ENCODE assay signal across 20 cellular contexts in genomic region chr10:28328346-28328745, GRCh38. TPM values are rescaled to one million over a fixed set of nuclear protein-coding genes. Genes with fewer than 3 reads are reported as not detected.
A peak's percentile ranks its signal among the peaks of the same experiment; 100 is the strongest.
DNase-seq lines count a peak whose midpoint lies in the region; ATAC-seq, FAIRE-seq and TF ChIP-seq lines count a peak whose summit lies in the region.
"Had no signal": no experiment of that assay in that cellular context is flagged by ENCODE, and none has a peak within 500 bp of the region (broad histone marks: within the 10 kb centered on the region; RNA-seq: fewer than 3 reads in every experiment).

No MANE protein-coding gene starts in this region.

- FAIRE-seq in pancreas (lab: Jason Lieb, UNC): peak; percentile 69
- FAIRE-seq: GM18507, H1 had no signal

- H3K36me3 ChIP-seq in left ventricle myocardium inferior (no peaks in the 10 kb centered on the region), fibroblast of lung (ENCODE audit: control insufficient read depth, insufficient read depth, low read length) (no peaks in the 10 kb centered on the region), pancreas (no peaks in the 10 kb centered on the region)
- H3K36me3 ChIP-seq: adrenal gland; BLaER1 treated with 17β-estradiol and CSF1 and Interleukin-3, amounts not matched to agents 10 nM and 100 nM had no signal

- H3K4me1 ChIP-seq in left ventricle myocardium inferior: peaks cover 21% of the 10 kb centered on the region
- H3K4me1 ChIP-seq in fibroblast of lung (ENCODE audit: control insufficient read depth, extremely low read depth, insufficient read depth, low read length): no peaks in the 10 kb centered on the region
- H3K4me1 ChIP-seq in pancreas: peaks cover 14 to 50% (median 32%) of the 10 kb centered on the region in 3 donors

- ATAC-seq in Right ventricle myocardium superior (ENCODE audit: poor library complexity) (no peak), pancreas (no peak), GM21576 (IDR thresholded peaks at IDR 0.05; ENCODE audit: unreplicated experiment) (no peak)
- ATAC-seq in activated T-cell treated with anti-CD3 and anti-CD28 coated beads, Interleukin-2, amount 50 U/mL, for 4 hours: no peak
- ATAC-seq: left lobe of liver had no signal

- DNase-seq in left ventricle myocardium inferior (no peak), Right ventricle myocardium superior (no peak), fibroblast of lung (ENCODE audit: low read depth in 2 of 2) (peak; percentile 45 to 67), pancreas (no peak), HK-2 (ENCODE audit: unreplicated experiment) (no peak), T-helper 9 cell (no peak)
- no peak for DNase-seq in activated T-cell treated with anti-CD3 and anti-CD28 coated beads, Interleukin-2, amount 50 U/mL, for 4 hours
- DNase-seq: adrenal gland; central memory CD4-positive, alpha-beta T cell; erythroblast; KBM-7; NCI-H1694; NCI-H69; stimulated activated CD4-positive, alpha-beta T cell treated with anti-CD3 and anti-CD28 coated beads, Interleukin-12 subunit alpha, Interleukin-12 subunit beta, amount 100 ng/mL, for 4 hours had no signal

- H3K27me3 Mint-ChIP-seq in activated T-cell treated with anti-CD3 and anti-CD28 coated beads, Interleukin-2, amount 50 U/mL, for 4 hours (ENCODE audit: low read depth): no peaks in the 10 kb centered on the region

- no peak overlapping the region for H3K4me2 ChIP-seq in fibroblast of lung (ENCODE audit: extremely low read depth, insufficient read depth, low read length)

- TF ChIP-seq CTCF in left ventricle myocardium inferior (IDR thresholded peaks at IDR 0.05; ENCODE audit: borderline replicate concordance) (no peak), fibroblast of lung (conservative IDR thresholded peaks at IDR 0.05 in 1 of 2, IDR thresholded peaks at IDR 0.05 in 1 of 2; ENCODE audit: low read depth in 1 of 2, low read length in 2 of 2) (no peak), pancreas (IDR thresholded peaks at IDR 0.05) (no peak)

- H4K20me1 ChIP-seq in fibroblast of lung (ENCODE audit: control insufficient read depth, extremely low read depth, insufficient read depth, low read length): no peaks in the 10 kb centered on the region
- H4K20me1 ChIP-seq: BLaER1 treated with 17β-estradiol and CSF1 and Interleukin-3, amounts not matched to agents 10 nM and 100 nM had no signal

- no peaks in the 10 kb centered on the region for H3K9me3 ChIP-seq in left ventricle myocardium inferior (replicated peaks)
- no peaks in the 10 kb centered on the region for H3K9me3 ChIP-seq in fibroblast of lung (ENCODE audit: control insufficient read depth, insufficient read depth, low read depth, low read length)
- no peaks in the 10 kb centered on the region for H3K9me3 ChIP-seq in pancreas
- H3K9me3 ChIP-seq: adrenal gland; BLaER1 treated with 17β-estradiol and CSF1 and Interleukin-3, amounts not matched to agents 10 nM and 100 nM had no signal

- 38 to 44% methylated on average over 1 of the region's 1 CpG for WGBS in pancreas, 2 donors

- peaks cover 55% of the 10 kb centered on the region for H3K4me1 Mint-ChIP-seq in activated T-cell treated with anti-CD3 and anti-CD28 coated beads, Interleukin-2, amount 50 U/mL, for 4 hours (ENCODE audit: low read depth)

- no peaks in the 10 kb centered on the region for H3K9me3 Mint-ChIP-seq in activated T-cell treated with anti-CD3 and anti-CD28 coated beads, Interleukin-2, amount 50 U/mL, for 4 hours
- H3K9me3 Mint-ChIP-seq: activated T-helper 1 cell treated with anti-CD3 and anti-CD28 coated beads, Interleukin-12 subunit alpha, Interleukin-12 subunit beta, Interleukin-2, Interleukin-4 antibody, amounts not matched to agents 30 ng/mL and 10 ng/mL and 1 ng/mL, durations not matched to agents 14 hours and 24 hours and 36 hours had no signal

- H3K36me3 Mint-ChIP-seq in activated T-cell treated with anti-CD3 and anti-CD28 coated beads, Interleukin-2, amount 50 U/mL, for 4 hours (ENCODE audit: insufficient read depth): peaks cover 4% of the 10 kb centered on the region

- H3K9ac ChIP-seq in fibroblast of lung (ENCODE audit: insufficient read depth, low read length): no peak overlapping the region
- H3K9ac ChIP-seq: BLaER1 treated with 17β-estradiol and CSF1 and Interleukin-3, amounts not matched to agents 10 nM and 100 nM had no signal

- H2AFZ ChIP-seq in fibroblast of lung (ENCODE audit: low read length): no peak overlapping the region

- H3K79me2 ChIP-seq in fibroblast of lung (ENCODE audit: control insufficient read depth, insufficient read depth, low read length): no peaks in the 10 kb centered on the region

- H3K4me3 ChIP-seq in left ventricle myocardium inferior: no peak overlapping the region
- no peak overlapping the region for H3K4me3 ChIP-seq in fibroblast of lung (replicated peaks in 1 of 4; ENCODE audit: control extremely low read depth in 1 of 4, insufficient read depth in 1 of 4, low read depth in 3 of 4, low read length in 4 of 4)
- no peak overlapping the region for H3K4me3 ChIP-seq in pancreas
- H3K4me3 ChIP-seq: adrenal gland; BLaER1 treated with 17β-estradiol and CSF1 and Interleukin-3, amounts not matched to agents 10 nM and 100 nM had no signal

- H3K4me3 Mint-ChIP-seq in activated T-cell treated with anti-CD3 and anti-CD28 coated beads, Interleukin-2, amount 50 U/mL, for 4 hours: no peak overlapping the region
- H3K4me3 Mint-ChIP-seq: activated T-helper 1 cell treated with anti-CD3 and anti-CD28 coated beads, Interleukin-12 subunit alpha, Interleukin-12 subunit beta, Interleukin-2, Interleukin-4 antibody, amounts not matched to agents 30 ng/mL and 10 ng/mL and 1 ng/mL, durations not matched to agents 14 hours and 24 hours and 36 hours had no signal

- H3K27me3 ChIP-seq in left ventricle myocardium inferior (ENCODE audit: low read depth) (no peaks in the 10 kb centered on the region), fibroblast of lung (ENCODE audit: control insufficient read depth, insufficient read depth, low read length) (no peaks in the 10 kb centered on the region), pancreas (no peaks in the 10 kb centered on the region)
- H3K27me3 ChIP-seq: adrenal gland; BLaER1 treated with 17β-estradiol and CSF1 and Interleukin-3, amounts not matched to agents 10 nM and 100 nM had no signal

- H3K27ac ChIP-seq in left ventricle myocardium inferior (replicated peaks): peak overlapping the region; percentile 88
- H3K27ac ChIP-seq in fibroblast of lung (ENCODE audit: insufficient read depth, low read length): no peak overlapping the region
- peak overlapping the region in 2 of 4 donors; percentile 91 to 94 for H3K27ac ChIP-seq in pancreas
- H3K27ac ChIP-seq: adrenal gland; BLaER1 treated with 17β-estradiol and CSF1 and Interleukin-3, amounts not matched to agents 10 nM and 100 nM had no signal

- intact Hi-C loops in left ventricle myocardium inferior (cut with micrococcal nuclease) (no loop called here), Right ventricle myocardium superior (cut with DNase I) (no loop called here), pancreas (cut with DNase I) (no loop called here)

RNA-seq across cellular contexts. Expression of gene MPP7, which starts 25.5 kb away (rescaled TPM):
- 14.7 TPM for total RNA-seq in left ventricle myocardium inferior
- 14.0 TPM for total RNA-seq in Right ventricle myocardium superior
- total RNA-seq in fibroblast of lung: 0.51 and 0.99 TPM in 2 replicates
- 0.26 and 0.30 TPM in 2 replicates for polyA plus RNA-seq in fibroblast of lung
- 0.12 and 0.13 TPM in 2 replicates for polyA plus RNA-seq in fibroblast of lung (2012)
- not detected in 2 replicates for polyA minus RNA-seq in fibroblast of lung (ENCODE audit: low replicate concordance)
- total RNA-seq in pancreas: 10 to 100 TPM; 13.3 to 21.6 (median 16.0) TPM
- 1 to 10 TPM; 2.8 to 5.0 TPM for polyA plus RNA-seq in pancreas
- 1 to 10 TPM; 1.9 to 3.2 (median 2.9) TPM for total RNA-seq in activated T-cell treated with anti-CD3 and anti-CD28 coated beads, Interleukin-2, amount 50 U/mL, for 4 hours

Comparison
In these comparisons a context has a peak if more than half of its experiments do, and no peak if none do; other contexts are left out.
1. DNase-seq: peak in fibroblast of lung (2 of 2); none in left ventricle myocardium inferior (single experiment), Right ventricle myocardium superior (single experiment), pancreas (0 of 6), activated T-cell treated with anti-CD3 and anti-CD28 coated beads, Interleukin-2, amount 50 U/mL, for 4 hours (single experiment), HK-2 (single experiment) and T-helper 9 cell (single experiment).